ENCODE assay signal across 1 cellular context in genomic region chr7:103347507-103348267, GRCh38.
TF ChIP-seq lines count a peak whose summit lies in the region.

Gene PSMC2, plus strand, starts transcription at chr7:103347643. Its CDS starts 69 bp downstream, at chr7:103347712.

TF ChIP-seq in A549, 52 proteins besides CTCF, POLR2A, EP300 and RAD21 (continued from another document):
- TF ChIP-seq USF2 (IDR thresholded peaks at IDR 0.05), result peak; percentile 59
- TF ChIP-seq FOSL2 (IDR thresholded peaks at IDR 0.05), result no peak
- no peak for TF ChIP-seq FOSL2 (CRISPR knock-in tag; IDR thresholded peaks at IDR 0.05)
- no peak for TF ChIP-seq EHF (CRISPR knock-in tag; IDR thresholded peaks at IDR 0.05)
- no peak for TF ChIP-seq MAZ (IDR thresholded peaks at IDR 0.05; ENCODE audit: borderline replicate concordance, low read depth, low read length)
- no peak for TF ChIP-seq ATOH8 (CRISPR knock-in tag; IDR thresholded peaks at IDR 0.05; ENCODE audit: low read depth)
TF ChIP-seq in A549: peak in this region for 8.
